In genomic region chr1:151957098-151957497, GRCh38 we compare ENCODE assay signal across 1 cellular context.
TF ChIP-seq lines count a peak whose summit lies in the region.

No MANE protein-coding gene starts in this region.

TF ChIP-seq in K562, 482 proteins besides CTCF, POLR2A, EP300 and RAD21 (continued from another document):
- TF ChIP-seq CBX8 (IDR thresholded peaks at IDR 0.05; ENCODE audit: borderline replicate concordance, extremely low read depth, low read depth, low read length, poor library complexity, severe bottlenecking): peak; percentile 91
